14 cellular contexts compared by ENCODE assay signal in genomic region chr3:62149962-62150361, GRCh38.
A peak's percentile ranks its signal among the peaks of the same experiment; 100 is the strongest.
DNase-seq lines count a peak whose midpoint lies in the region; ATAC-seq and TF ChIP-seq lines count a peak whose summit lies in the region.
"Had no signal": no experiment of that assay in that cellular context is flagged by ENCODE, and none has a peak within 500 bp of the region (broad histone marks: within the 10 kb centered on the region; RNA-seq: fewer than 3 reads in every experiment).

No MANE protein-coding gene starts in this region.

- peaks cover 0 to 3% of the 10 kb centered on the region in 2 experiments; a peak in 1 of 4 replicates for H3K79me1 ChIP-seq in IMR-90 (ENCODE audit: low read depth in 1 of 2, low read length in 2 of 2)

- H2AK9ac ChIP-seq in IMR-90 (replicated peaks; ENCODE audit: low read depth, low read length, poor library complexity): no peak overlapping the region

- no peak overlapping the region for H3K4ac ChIP-seq in IMR-90 (ENCODE audit: low read depth, low read length)

- H3K4me1 Mint-ChIP-seq in type B pancreatic cell (ENCODE audit: unreplicated experiment): no peaks in the 10 kb centered on the region

- TF ChIP-seq POLR2A in IMR-90 (IDR thresholded peaks at IDR 0.05; ENCODE audit: low read depth, low read length): no peak
- no peak for TF ChIP-seq POLR2A in erythroblast (IDR thresholded peaks at IDR 0.05; ENCODE audit: low read length)
- no peak for TF ChIP-seq POLR2A in right lobe of liver (IDR thresholded peaks at IDR 0.05)

- H3K27ac ChIP-seq in IMR-90 (ENCODE audit: insufficient read depth, low read length): no peak overlapping the region
- no peak overlapping the region for H3K27ac ChIP-seq in right lobe of liver
- H3K27ac ChIP-seq: pancreas had no signal

- POLR2A ChIA-PET in IMR-90 (lab: Charles Lee; ENCODE audit: unreplicated experiment): no interaction called here

- WGBS in IMR-90 (ENCODE audit: extremely low coverage in 2 of 2, insufficient read length in 1 of 2), 2 experiments: no CpG with 5 or more reads among the region's 2 CpGs
- WGBS in right lobe of liver (ENCODE audit: insufficient coverage, low coverage, low lambda C conversion rate, missing lambda C conversion rate): 75% methylated on average over 2 of the region's 2 CpGs

- no peaks in the 10 kb centered on the region for H4K20me1 ChIP-seq in IMR-90 (ENCODE audit: insufficient read depth, low read length)

- TF ChIP-seq RAD21 in IMR-90 (IDR thresholded peaks at IDR 0.05; ENCODE audit: low read length): no peak

- H3K9me3 ChIP-seq in IMR-90 (ENCODE audit: control insufficient read depth, insufficient read depth, low read length) (no peaks in the 10 kb centered on the region), right lobe of liver (no peaks in the 10 kb centered on the region)
- H3K9me3 ChIP-seq: pancreas had no signal

- H3K27me3 ChIP-seq in IMR-90 (ENCODE audit: control insufficient read depth, insufficient read depth, low read length) (no peaks in the 10 kb centered on the region), kidney epithelial cell (ENCODE audit: control insufficient read depth, insufficient read depth, low read length) (no peaks in the 10 kb centered on the region), right lobe of liver (no peaks in the 10 kb centered on the region)
- H3K27me3 ChIP-seq: pancreas had no signal

- H2BK120ac ChIP-seq in IMR-90 (ENCODE audit: low read depth, low read length): no peak overlapping the region

- no TSS peak for BruUV-seq in IMR-90 (replicated peaks; lab: Mats Ljungman, UMichigan)

- H2BK20ac ChIP-seq in IMR-90 (ENCODE audit: low read depth, low read length): no peak overlapping the region

- H4K91ac ChIP-seq in IMR-90 (ENCODE audit: insufficient read depth, low read depth, low read length): no peak overlapping the region

- no peak for TF ChIP-seq CTCF in IMR-90 (conservative IDR thresholded peaks at IDR 0.05; ENCODE audit: low read depth, low read length)
- TF ChIP-seq CTCF in choroid plexus epithelial cell (conservative IDR thresholded peaks at IDR 0.05; ENCODE audit: low read depth, low read length): no peak
- TF ChIP-seq CTCF in kidney epithelial cell (IDR thresholded peaks at IDR 0.05; ENCODE audit: insufficient read depth, low read length, poor library complexity, severe bottlenecking): no peak
- TF ChIP-seq CTCF in type B pancreatic cell (conservative IDR thresholded peaks at IDR 0.05): no peak
- no peak for TF ChIP-seq CTCF in right lobe of liver (IDR thresholded peaks at IDR 0.05)

- H3K18ac ChIP-seq in IMR-90 (ENCODE audit: low read depth, low read length): no peak overlapping the region

- H3K9ac ChIP-seq in IMR-90 (ENCODE audit: low read depth, low read length): no peak overlapping the region

- no peaks in the 10 kb centered on the region; the same call in 1 of the 2 replicates for H3K9me1 ChIP-seq in IMR-90 (ENCODE audit: insufficient read depth, low read length)

- H3K4me1 ChIP-seq in IMR-90 (ENCODE audit: control insufficient read depth, insufficient read depth, low read length) (no peaks in the 10 kb centered on the region), right lobe of liver (no peaks in the 10 kb centered on the region)
- H3K4me1 ChIP-seq: pancreas had no signal

- H2AK5ac ChIP-seq in IMR-90 (ENCODE audit: low read depth, low read length): no peak overlapping the region

- no peak overlapping the region for H3K4me2 ChIP-seq in IMR-90 (ENCODE audit: low read depth, low read length)

- H4K8ac ChIP-seq in IMR-90 (ENCODE audit: low read depth in 2 of 2, low read length in 2 of 2): no peak overlapping the region

- no peak overlapping the region for H4K5ac ChIP-seq in IMR-90 (ENCODE audit: low read depth, low read length)

- CTCF ChIA-PET in IMR-90 (lab: Yijun Ruan, JAX): interaction anchor here (0.6 kb wide), 1 partner anchor 1091 kb away, joined by 3 read pairs; no protein-coding TSS in a partner anchor

- DNase-seq in AG08396 (ENCODE audit: low spot score): peak; percentile 29
- peak; percentile 77 for DNase-seq in IMR-90
- peak; percentile 61 for DNase-seq in choroid plexus epithelial cell (ENCODE audit: low read depth)
- peak; percentile 61 for DNase-seq in kidney epithelial cell (ENCODE audit: low read depth)
- DNase-seq in type B pancreatic cell (ENCODE audit: extremely low spot score, unreplicated experiment): no peak
- DNase-seq in erythroblast (lab: John Stamatoyannopoulos, UW): no peak
- DNase-seq in right lobe of liver: no peak
- no peak for DNase-seq in NCI-H2171 (lab: John Stamatoyannopoulos, UW)
- DNase-seq: activated naive CD4-positive, alpha-beta T cell treated with Interleukin-2 at 50 U/mL for 16 hours; NCI-H146; NCI-H774; pancreas had no signal

- H3K27me3 Mint-ChIP-seq in type B pancreatic cell: no peaks in the 10 kb centered on the region

- dilution Hi-C loops in IMR-90 (cut with HindIII; ENCODE audit: low sequenced_read_pairs, unreplicated experiment): no loop called here

- H3K36me3 ChIP-seq in IMR-90 (ENCODE audit: control insufficient read depth, insufficient read depth, low read length): no peaks in the 10 kb centered on the region; the same call in 1 of the 2 replicates
- no peaks in the 10 kb centered on the region for H3K36me3 ChIP-seq in kidney epithelial cell (ENCODE audit: control insufficient read depth, insufficient read depth, low read length)
- H3K36me3 ChIP-seq in right lobe of liver: no peaks in the 10 kb centered on the region
- H3K36me3 ChIP-seq: pancreas had no signal

- H3K14ac ChIP-seq in IMR-90 (replicated peaks; ENCODE audit: low read depth, low read length): no peak overlapping the region

- H3K36me3 Mint-ChIP-seq in type B pancreatic cell: peaks cover 11% of the 10 kb centered on the region

- no peak overlapping the region for H2AFZ ChIP-seq in IMR-90 (replicated peaks; ENCODE audit: low read length, poor library complexity)

- H2BK15ac ChIP-seq in IMR-90 (ENCODE audit: low read depth, low read length): no peak overlapping the region

- ATAC-seq in IMR-90 (ENCODE audit: low read depth) (peak; percentile 74), right lobe of liver (no peak)
- ATAC-seq: esophagus mucosa, HepG2 had no signal

- no peak overlapping the region for H2BK5ac ChIP-seq in IMR-90 (ENCODE audit: low read depth, low read length, poor library complexity, severe bottlenecking)

- peaks cover 5% of the 10 kb centered on the region for H3K9me3 Mint-ChIP-seq in type B pancreatic cell

- no peak overlapping the region for H3K4me3 Mint-ChIP-seq in type B pancreatic cell

- H3K27ac Mint-ChIP-seq in type B pancreatic cell: no peak overlapping the region

- H3K56ac ChIP-seq in IMR-90 (ENCODE audit: extremely low read depth, insufficient read depth, low read length): no peak overlapping the region

- in situ Hi-C loops in IMR-90 (cut with MboI; ENCODE audit: low sequenced_read_pairs): no loop called here

- no peak overlapping the region for H3K23ac ChIP-seq in IMR-90 (ENCODE audit: low read depth, low read length)

- no peak overlapping the region for H3K4me3 ChIP-seq in IMR-90 (ENCODE audit: insufficient read depth, low read depth, low read length)
- H3K4me3 ChIP-seq in choroid plexus epithelial cell (ENCODE audit: low read depth, low read length): no peak overlapping the region
- no peak overlapping the region for H3K4me3 ChIP-seq in kidney epithelial cell (ENCODE audit: low read depth, low read length)
- H3K4me3 ChIP-seq in right lobe of liver: no peak overlapping the region
- H3K4me3 ChIP-seq: pancreas had no signal

- intact Hi-C loops in IMR-90 (cut with micrococcal nuclease) (no loop called here), right lobe of liver (cut with DNase I) (no loop called here)

TF ChIP-seq in IMR-90, 13 proteins besides CTCF, POLR2A, EP300 and RAD21:
- TF ChIP-seq RCOR1 (IDR thresholded peaks at IDR 0.05; ENCODE audit: insufficient replicate concordance, low read length): no peak
- TF ChIP-seq MAZ (IDR thresholded peaks at IDR 0.05; ENCODE audit: borderline replicate concordance, low read depth, low read length): no peak
- TF ChIP-seq ELK1 (IDR thresholded peaks at IDR 0.05; ENCODE audit: borderline replicate concordance, low read depth, low read length): no peak
- no peak for TF ChIP-seq CHD1 (IDR thresholded peaks at IDR 0.05; ENCODE audit: low read depth, low read length)
- no peak for TF ChIP-seq BHLHE40 (IDR thresholded peaks at IDR 0.05; ENCODE audit: low read depth, low read length)
- no peak for TF ChIP-seq MXI1 (IDR thresholded peaks at IDR 0.05; ENCODE audit: borderline replicate concordance, low read depth, low read length)

Comparison
In these comparisons a context has a peak if more than half of its experiments do, and no peak if none do; other contexts are left out.
1. DNase-seq: peak in AG08396 (single experiment), IMR-90 (single experiment), choroid plexus epithelial cell (single experiment) and kidney epithelial cell (single experiment); none in type B pancreatic cell (single experiment), erythroblast (0 of 2), right lobe of liver (0 of 3) and NCI-H2171 (single experiment).